In the genomic region with DNA sequence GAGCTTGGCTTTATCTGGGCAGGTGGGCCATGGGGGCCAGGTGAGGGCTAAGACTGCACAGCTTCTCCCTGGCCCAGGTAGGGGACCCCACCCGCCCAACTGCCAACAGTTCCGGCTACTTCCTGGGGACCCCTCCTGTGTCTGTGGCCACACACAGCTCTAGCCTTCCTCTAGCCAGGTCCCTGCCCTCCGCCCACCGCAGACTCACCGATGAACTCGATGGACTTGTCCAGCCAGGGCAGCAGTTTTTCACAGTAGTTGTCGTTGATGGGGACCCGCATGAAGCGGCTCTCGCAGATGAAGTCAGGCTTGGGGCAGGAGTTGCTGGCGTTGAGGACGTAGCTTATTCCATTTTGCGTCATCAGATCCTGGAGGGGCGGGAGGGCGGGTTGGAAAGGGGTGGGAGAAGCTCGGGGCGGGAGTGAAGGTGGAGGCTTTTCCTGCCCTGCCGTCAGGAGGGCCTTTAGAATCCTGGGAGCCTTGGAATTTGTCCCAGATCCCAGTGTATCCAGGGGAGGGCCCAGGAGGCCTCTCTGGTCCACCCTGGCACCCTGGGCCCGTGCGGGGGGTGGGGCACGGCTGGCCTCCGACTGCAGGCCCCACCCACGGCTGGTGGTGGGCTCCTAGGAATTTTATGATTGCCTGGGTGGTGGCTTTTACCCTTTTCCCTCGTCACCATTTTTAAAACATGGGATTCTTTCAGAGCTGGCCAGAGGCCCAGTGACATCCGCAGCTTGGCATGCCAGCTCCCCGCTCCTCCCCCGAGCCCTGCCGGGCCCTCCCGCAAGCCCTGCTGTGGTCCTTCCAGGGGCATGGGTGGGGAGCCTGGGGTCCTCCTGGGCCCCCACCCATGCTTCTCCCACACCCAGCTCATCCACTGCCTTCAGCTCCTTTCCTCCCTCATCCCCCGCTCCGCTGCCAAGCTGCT, we compare ENCODE assay signal across 10 cellular contexts. TPM values are rescaled to one million over a fixed set of nuclear protein-coding genes. Genes with fewer than 3 reads are reported as not detected.
A peak's percentile ranks its signal among the peaks of the same experiment; 100 is the strongest.
DNase-seq lines count a peak whose midpoint lies in the region; ATAC-seq, FAIRE-seq and TF ChIP-seq lines count a peak whose summit lies in the region.
"Had no signal": no experiment of that assay in that cellular context is flagged by ENCODE, and none has a peak within 500 bp of the region (broad histone marks: within the 10 kb centered on the region; RNA-seq: fewer than 3 reads in every experiment).

No MANE protein-coding gene starts in this region.

- no peaks in the 10 kb centered on the region for H3K36me3 Mint-ChIP-seq in HFFc6 (ENCODE audit: low read depth)

- no peaks in the 10 kb centered on the region for H3K4me1 Mint-ChIP-seq in HFFc6 (ENCODE audit: low read depth)

- TF ChIP-seq CTCF in HFFc6 (IDR thresholded peaks at IDR 0.05) = no peak

- no peaks in the 10 kb centered on the region for H3K9me3 Mint-ChIP-seq in HFFc6
- H3K9me3 Mint-ChIP-seq: activated CD8-positive, alpha-beta T cell treated with anti-CD3 and anti-CD28 coated beads for 36 hours; stimulated activated memory B cell treated with anti-CD40 and anti-IgM and Interleukin-4, amounts not matched to agents 10 μg/mL and 1 μg/mL and 100 μg/mL, for 72 hours had no signal

- H3K4me3 Mint-ChIP-seq in HFFc6 = no peak overlapping the region
- H3K4me3 Mint-ChIP-seq: activated CD8-positive, alpha-beta T cell treated with anti-CD3 and anti-CD28 coated beads for 36 hours; stimulated activated memory B cell treated with anti-CD40 and anti-IgM and Interleukin-4, amounts not matched to agents 10 μg/mL and 1 μg/mL and 100 μg/mL, for 72 hours had no signal

- intact Hi-C loops in left colon (cut with DNase I, micrococcal nuclease) = no loop called here

- peak; percentile 48 for DNase-seq in HFFc6
- peak in 4 of 61 donors; percentile 29 to 66 (median 37) for DNase-seq in caudate nucleus (lab: John Stamatoyannopoulos, UW)
- DNase-seq in left colon = peak; percentile 49 to 87
- DNase-seq in substantia nigra (lab: John Stamatoyannopoulos, UW) = peak in 14 of 49 donors; percentile 21 to 88 (median 36)
- no peak for DNase-seq in stimulated activated naive CD4-positive, alpha-beta T cell treated with Interleukin-2 at 50 U/mL for 16 hours (lab: John Stamatoyannopoulos, UW)
- no peak for DNase-seq in COLO829 (ENCODE audit: low spot score)
- DNase-seq in GM19239 (ENCODE audit: insufficient read length, low spot score) = no peak
- DNase-seq: activated CD8-positive, alpha-beta T cell treated with anti-CD3 and anti-CD28 coated beads for 36 hours had no signal

- no peak overlapping the region for H3K27ac Mint-ChIP-seq in HFFc6
- H3K27ac Mint-ChIP-seq: activated CD8-positive, alpha-beta T cell treated with anti-CD3 and anti-CD28 coated beads for 36 hours; stimulated activated memory B cell treated with anti-CD40 and anti-IgM and Interleukin-4, amounts not matched to agents 10 μg/mL and 1 μg/mL and 100 μg/mL, for 72 hours had no signal

- H3K27ac ChIP-seq in caudate nucleus (ENCODE audit: low read depth, low read length) (peak overlapping the region; percentile 85), substantia nigra (ENCODE audit: low read depth, low read length, poor library complexity, severe bottlenecking) (peak overlapping the region; percentile 85)

- FAIRE-seq in GM19239 (lab: Jason Lieb, UNC) = no peak

- ATAC-seq in left colon (peak; percentile 21), GM21423 (IDR thresholded peaks at IDR 0.05; ENCODE audit: unreplicated experiment) (no peak)

- H3K27me3 Mint-ChIP-seq in HFFc6 (ENCODE audit: insufficient read depth) = no peaks in the 10 kb centered on the region

RNA-seq across cellular contexts. Expression of a gene that starts 13.9 kb away (rescaled TPM):
- 1 to 10 TPM in 3 of 6 experiments, under 1 TPM in 3; 0.38 to 1.6 (median 0.81) TPM for total RNA-seq in HFFc6 (2021; fragmentation: NEBNext Ultra II Directional; extraction: Animal tissue kit (Norgen Biotek cat#: 25700))
- total RNA-seq in left colon = 10 to 100 TPM; 27.2 to 45.0 TPM

RNA-seq across cellular contexts. Expression of a gene that starts 26.9 kb away (rescaled TPM):
- total RNA-seq in HFFc6 (2021; fragmentation: NEBNext Ultra II Directional; extraction: Animal tissue kit (Norgen Biotek cat#: 25700)) = not detected
- not detected for total RNA-seq in left colon
- total RNA-seq: activated CD8-positive, alpha-beta T cell treated with anti-CD3 and anti-CD28 coated beads for 36 hours had no signal

RNA-seq across cellular contexts. Expression of a gene that starts 39.9 kb away (rescaled TPM):
- total RNA-seq in HFFc6 (2021; fragmentation: NEBNext Ultra II Directional; extraction: Animal tissue kit (Norgen Biotek cat#: 25700)) = not detected
- not detected for total RNA-seq in left colon
- total RNA-seq: activated CD8-positive, alpha-beta T cell treated with anti-CD3 and anti-CD28 coated beads for 36 hours had no signal

RNA-seq across cellular contexts. Expression of a gene that starts 50.1 kb away (rescaled TPM):
- total RNA-seq in HFFc6 (2021; fragmentation: NEBNext Ultra II Directional; extraction: Animal tissue kit (Norgen Biotek cat#: 25700)) = not detected
- total RNA-seq in left colon = not detected
- total RNA-seq: activated CD8-positive, alpha-beta T cell treated with anti-CD3 and anti-CD28 coated beads for 36 hours had no signal

Comparison
In these comparisons a context has a peak if more than half of its experiments do, and no peak if none do; other contexts are left out.
1. DNase-seq: peak in HFFc6 (single experiment) and left colon (2 of 2); none in stimulated activated naive CD4-positive, alpha-beta T cell treated with Interleukin-2 at 50 U/mL for 16 hours (single experiment), COLO829 (single experiment) and GM19239 (single experiment).
2. RNA of a gene that starts 13.9 kb away (total RNA-seq): 27.2 to 45.0 TPM in left colon; 0.38 to 1.6 TPM in HFFc6; every median in the first group is over 10 times any median in the second.